Comparison of ENCODE assay signal across 26 cellular contexts in the genomic region with DNA sequence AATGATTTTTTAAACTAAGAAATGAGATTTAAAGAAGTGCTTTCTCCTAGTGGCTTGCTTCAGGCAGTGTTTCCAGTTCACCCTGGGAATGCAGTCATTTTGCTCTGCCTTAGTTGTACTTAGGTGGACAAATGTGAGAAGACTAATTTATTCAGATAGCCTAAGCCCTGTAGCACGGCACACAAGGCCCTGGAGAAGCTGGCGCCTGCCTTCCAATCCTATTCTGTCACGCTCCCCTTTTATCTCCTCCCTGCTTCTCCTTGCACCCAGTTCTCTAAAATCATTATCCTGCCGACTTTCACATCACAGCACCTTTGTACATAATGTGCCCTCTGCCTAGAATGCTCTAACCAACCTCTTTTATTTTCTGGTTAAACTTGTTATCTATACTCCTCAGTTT.
"Had no signal": no experiment of that assay in that cellular context is flagged by ENCODE, and none has a peak within 500 bp of the region (broad histone marks: within the 10 kb centered on the region; RNA-seq: fewer than 3 reads in every experiment).

No MANE protein-coding gene starts in this region.

- DNase-seq: naive B cell; naive thymus-derived CD8-positive, alpha-beta T cell; nephron progenitor cell; occipital lobe; ovary; posterior cingulate gyrus; psoas muscle; right lobe of liver; sigmoid colon; small intestine; stimulated activated CD4-positive, alpha-beta T cell treated with anti-CD3 and anti-CD28 coated beads, Interleukin-15, amount 100 ng/mL, for 24 hours; stimulated activated CD4-positive, alpha-beta T cell treated with anti-CD3 and anti-CD28 coated beads, Interleukin-2, amount 100 ng/mL, for 24 hours; stimulated activated CD4-positive, alpha-beta T cell treated with anti-CD3 and anti-CD28 coated beads, Interleukin-2, amount 100 ng/mL, for 48 hours; stimulated activated CD4-positive, alpha-beta T cell treated with anti-CD3 and anti-CD28 coated beads, Interleukin-4, amount 100 ng/mL, for 24 hours; stimulated activated naive B cell treated with anti-CD40 and anti-IgM and Interleukin-4, amounts not matched to agents 10 μg/mL and 1 μg/mL and 100 μg/mL, for 72 hours; stimulated activated naive CD4-positive, alpha-beta T cell treated with Interleukin-2 at 50 U/mL for 16 hours; stomach; thyroid gland; trophoblast cell; upper lobe of left lung had no signal

- H3K9me3 ChIP-seq: ovary, psoas muscle, right lobe of liver, sigmoid colon, stomach, thoracic aorta, thyroid gland, tibial nerve, upper lobe of left lung, vagina had no signal

- H3K4me3 ChIP-seq: ovary, psoas muscle, right lobe of liver, sigmoid colon, stomach, thoracic aorta, thyroid gland, tibial nerve, upper lobe of left lung, vagina had no signal

- H3K36me3 ChIP-seq: ovary had no signal

- H3K4me1 ChIP-seq: parathyroid adenoma, psoas muscle, right lobe of liver, sigmoid colon, stomach, tibial nerve, upper lobe of left lung, vagina had no signal

- ATAC-seq: naive thymus-derived CD8-positive, alpha-beta T cell; natural killer cell treated with Interleukin-12 subunit alpha and Interleukin-12 subunit beta and Interleukin-15 and Interleukin-18, amount 100 ng/mL, for 72 hours; psoas muscle; right lobe of liver; stimulated activated effector memory CD8-positive, alpha-beta T cell treated with anti-CD3 and anti-CD28 coated beads, Interleukin-12 subunit alpha, Interleukin-12 subunit beta, amount 100 ng/mL, for 72 hours; stimulated activated naive B cell treated with anti-CD40 and anti-IgM and Interleukin-4, amounts not matched to agents 10 μg/mL and 1 μg/mL and 100 μg/mL, for 72 hours had no signal

- H3K27me3 ChIP-seq: ovary, right lobe of liver, sigmoid colon, stomach, thyroid gland, tibial nerve, upper lobe of left lung, vagina had no signal

- H3K27ac ChIP-seq: ovary, parathyroid adenoma, psoas muscle, right lobe of liver, sigmoid colon, stomach, thoracic aorta, thyroid gland, tibial nerve, upper lobe of left lung, vagina had no signal
